In the genomic region with DNA sequence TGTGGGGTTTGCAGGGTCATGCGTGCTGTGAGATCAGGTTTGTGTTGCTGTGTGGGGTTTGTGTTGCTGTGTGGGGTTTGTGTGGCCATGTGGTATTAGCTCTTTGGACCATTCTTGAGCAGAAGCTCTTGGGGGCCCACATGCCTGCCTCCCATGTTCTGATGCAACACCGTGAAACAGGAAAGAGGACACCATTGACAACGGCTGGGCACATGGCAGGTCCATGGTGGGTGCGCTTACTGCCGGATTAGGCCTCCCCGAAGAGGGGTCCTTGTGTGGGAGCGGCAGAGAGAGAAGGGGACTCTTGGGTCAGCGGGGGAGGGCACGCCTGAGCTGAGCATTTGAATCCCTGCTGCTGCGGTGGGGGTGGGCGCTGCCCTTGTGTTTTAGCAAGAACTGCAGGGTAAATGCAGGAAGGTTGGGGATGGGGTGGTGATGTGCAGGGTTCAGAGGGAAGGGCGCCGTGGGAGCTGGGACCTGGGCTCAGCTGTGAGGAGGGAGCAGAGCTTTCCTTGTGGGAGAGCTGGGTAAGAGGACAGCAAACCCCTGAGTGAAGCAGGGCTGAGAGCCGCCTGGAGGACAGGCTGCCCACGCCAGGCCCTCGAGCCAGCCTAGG, we compare ENCODE assay signal across 20 cellular contexts.
DNase-seq lines count a peak whose midpoint lies in the region; ATAC-seq and TF ChIP-seq lines count a peak whose summit lies in the region.
"Had no signal": no experiment of that assay in that cellular context is flagged by ENCODE, and none has a peak within 500 bp of the region (broad histone marks: within the 10 kb centered on the region; RNA-seq: fewer than 3 reads in every experiment).

No MANE protein-coding gene starts in this region.

- no peak for TF ChIP-seq EP300 in SK-N-SH (IDR thresholded peaks at IDR 0.05; ENCODE audit: borderline replicate concordance in 1 of 2, low read depth in 1 of 2, low read length in 1 of 2)

- WGBS in SK-N-SH (ENCODE audit: low lambda C conversion rate): 94% methylated on average over 11 of the region's 16 CpGs

- peaks cover 0 to 5% of the 10 kb centered on the region in 2 experiments; a peak in 1 of 4 replicates for H3K4me1 ChIP-seq in SK-N-SH (ENCODE audit: control insufficient read depth in 1 of 2, insufficient read depth in 2 of 2, low read depth in 1 of 2, low read length in 1 of 2)
- H3K4me1 ChIP-seq: gastrocnemius medialis, transverse colon had no signal

- no peak for DNase-seq in activated T-cell treated with anti-CD3 and anti-CD28 coated beads, Interleukin-2, amount 50 U/mL, for 72 hours
- DNase-seq in activated T-cell treated with anti-CD3 and anti-CD28 coated beads, Interleukin-2, amount 50 U/mL, for 4 hours: no peak
- DNase-seq in OCI-M1 (lab: John Stamatoyannopoulos, UW) (peak; percentile 31), glutamatergic neuron (peak; percentile 12), SK-N-SH (no peak)
- no peak for DNase-seq in stimulated activated naive CD8-positive, alpha-beta T cell treated with anti-CD3 and anti-CD28 coated beads, Interleukin-15, amount 100 ng/mL, for 72 hours
- DNase-seq: activated CD8-positive, alpha-beta memory T cell treated with anti-CD3 and anti-CD28 coated beads, Interleukin-2, amount 10 ng/mL, durations not matched to agents 7 days and 5 days; activated gamma-delta T cell treated with Interleukin-2 at 50 U/mL for 16 hours; DMS79 treated with DMSO at 0.1 percent for 48 hours; gastrocnemius medialis; HCEC 1CT; naive thymus-derived CD4-positive, alpha-beta T cell; NCI-H510A treated with DMSO at 0.1 percent for 48 hours; SHP77 treated with DMSO at 0.1 percent for 48 hours; transverse colon had no signal

- POLR2A ChIA-PET in SK-N-SH (lab: Yijun Ruan, JAX): no interaction called here

- no peak overlapping the region for H3K27ac ChIP-seq in SK-N-SH (ENCODE audit: low read depth in 2 of 2, low read length in 1 of 2)
- H3K27ac ChIP-seq: gastrocnemius medialis, transverse colon had no signal

- TF ChIP-seq RAD21 in SK-N-SH (IDR thresholded peaks at IDR 0.05; ENCODE audit: low read length): no peak

- CTCF ChIA-PET in SK-N-SH (lab: Yijun Ruan, JAX): no interaction called here

- no peaks in the 10 kb centered on the region for H4K20me1 ChIP-seq in SK-N-SH (ENCODE audit: insufficient read depth)

- no peaks in the 10 kb centered on the region for H3K9me2 ChIP-seq in SK-N-SH

- no peaks in the 10 kb centered on the region for H3F3A ChIP-seq in SK-N-SH (replicated peaks; ENCODE audit: insufficient read depth)

- TF ChIP-seq CTCF in glutamatergic neuron (IDR thresholded peaks at IDR 0.05; ENCODE audit: partially characterized antibody, unreplicated experiment) (no peak), SK-N-SH (IDR thresholded peaks at IDR 0.05) (no peak)

- H3K27me3 ChIP-seq in SK-N-SH (ENCODE audit: insufficient read depth): no peaks in the 10 kb centered on the region
- H3K27me3 ChIP-seq: gastrocnemius medialis, transverse colon had no signal

- H3K27me3 Mint-ChIP-seq in activated T-cell treated with anti-CD3 and anti-CD28 coated beads, Interleukin-2, amount 50 U/mL, for 72 hours (ENCODE audit: low read depth): no peaks in the 10 kb centered on the region
- no peaks in the 10 kb centered on the region for H3K27me3 Mint-ChIP-seq in activated T-cell treated with anti-CD3 and anti-CD28 coated beads, Interleukin-2, amount 50 U/mL, for 4 hours (ENCODE audit: low read depth)
- H3K27me3 Mint-ChIP-seq in glutamatergic neuron (ENCODE audit: unreplicated experiment): peaks cover 4% of the 10 kb centered on the region
- no peaks in the 10 kb centered on the region for H3K27me3 Mint-ChIP-seq in stimulated activated naive CD8-positive, alpha-beta T cell treated with anti-CD3 and anti-CD28 coated beads, Interleukin-15, amount 100 ng/mL, for 72 hours
- H3K27me3 Mint-ChIP-seq: activated CD8-positive, alpha-beta memory T cell treated with anti-CD3 and anti-CD28 coated beads, Interleukin-2, amount 10 ng/mL, durations not matched to agents 7 days and 5 days; naive thymus-derived CD4-positive, alpha-beta T cell had no signal

- no peaks in the 10 kb centered on the region for H3K36me3 Mint-ChIP-seq in activated T-cell treated with anti-CD3 and anti-CD28 coated beads, Interleukin-2, amount 50 U/mL, for 72 hours (ENCODE audit: insufficient read depth in 2 of 2)
- peaks cover 5% of the 10 kb centered on the region for H3K36me3 Mint-ChIP-seq in activated T-cell treated with anti-CD3 and anti-CD28 coated beads, Interleukin-2, amount 50 U/mL, for 4 hours (ENCODE audit: insufficient read depth)
- H3K36me3 Mint-ChIP-seq in glutamatergic neuron (ENCODE audit: unreplicated experiment): no peaks in the 10 kb centered on the region

- H3K4me3 ChIP-seq in SK-N-SH (ENCODE audit: low read depth in 2 of 2, low read length in 1 of 2): no peak overlapping the region
- H3K4me3 ChIP-seq: gastrocnemius medialis, lung, transverse colon had no signal

- no peak overlapping the region for H3K4me2 ChIP-seq in SK-N-SH

- no peak overlapping the region for H3K9ac ChIP-seq in SK-N-SH

- peaks cover 12% of the 10 kb centered on the region for H3K4me1 Mint-ChIP-seq in activated T-cell treated with anti-CD3 and anti-CD28 coated beads, Interleukin-2, amount 50 U/mL, for 72 hours (ENCODE audit: low read depth)
- peaks cover 1% of the 10 kb centered on the region for H3K4me1 Mint-ChIP-seq in activated T-cell treated with anti-CD3 and anti-CD28 coated beads, Interleukin-2, amount 50 U/mL, for 4 hours (ENCODE audit: low read depth)
- peaks cover 6% of the 10 kb centered on the region for H3K4me1 Mint-ChIP-seq in glutamatergic neuron (ENCODE audit: low read depth, unreplicated experiment)
- H3K4me1 Mint-ChIP-seq in stimulated activated naive CD8-positive, alpha-beta T cell treated with anti-CD3 and anti-CD28 coated beads, Interleukin-15, amount 100 ng/mL, for 72 hours: peaks cover 21% of the 10 kb centered on the region
- H3K4me1 Mint-ChIP-seq: CD14-positive monocyte had no signal

- no peaks in the 10 kb centered on the region for H3K9me3 Mint-ChIP-seq in activated T-cell treated with anti-CD3 and anti-CD28 coated beads, Interleukin-2, amount 50 U/mL, for 72 hours
- no peaks in the 10 kb centered on the region for H3K9me3 Mint-ChIP-seq in activated T-cell treated with anti-CD3 and anti-CD28 coated beads, Interleukin-2, amount 50 U/mL, for 4 hours
- H3K9me3 Mint-ChIP-seq in glutamatergic neuron (ENCODE audit: unreplicated experiment): peaks cover 14% of the 10 kb centered on the region
- no peaks in the 10 kb centered on the region for H3K9me3 Mint-ChIP-seq in stimulated activated naive CD8-positive, alpha-beta T cell treated with anti-CD3 and anti-CD28 coated beads, Interleukin-15, amount 100 ng/mL, for 72 hours
- H3K9me3 Mint-ChIP-seq: CD14-positive monocyte; naive thymus-derived CD4-positive, alpha-beta T cell; T-helper 1 cell treated with Interleukin-12 subunit alpha and Interleukin-12 subunit beta and Interleukin-4 antibody, amounts not matched to agents 30 μg/mL and 1 μg/mL, for 36 hours had no signal

- no peak overlapping the region for H3K4me3 Mint-ChIP-seq in activated T-cell treated with anti-CD3 and anti-CD28 coated beads, Interleukin-2, amount 50 U/mL, for 72 hours
- H3K4me3 Mint-ChIP-seq in activated T-cell treated with anti-CD3 and anti-CD28 coated beads, Interleukin-2, amount 50 U/mL, for 4 hours: no peak overlapping the region
- H3K4me3 Mint-ChIP-seq in glutamatergic neuron (ENCODE audit: unreplicated experiment): no peak overlapping the region
- no peak overlapping the region for H3K4me3 Mint-ChIP-seq in stimulated activated naive CD8-positive, alpha-beta T cell treated with anti-CD3 and anti-CD28 coated beads, Interleukin-15, amount 100 ng/mL, for 72 hours
- H3K4me3 Mint-ChIP-seq: activated CD8-positive, alpha-beta memory T cell treated with anti-CD3 and anti-CD28 coated beads, Interleukin-2, amount 10 ng/mL, durations not matched to agents 7 days and 5 days; CD14-positive monocyte; naive thymus-derived CD4-positive, alpha-beta T cell; T-helper 1 cell treated with Interleukin-12 subunit alpha and Interleukin-12 subunit beta and Interleukin-4 antibody, amounts not matched to agents 30 μg/mL and 1 μg/mL, for 36 hours had no signal

- H3K79me2 ChIP-seq in SK-N-SH (ENCODE audit: insufficient read depth): no peaks in the 10 kb centered on the region

- H3K36me3 ChIP-seq in SK-N-SH (replicated peaks in 1 of 2; ENCODE audit: control insufficient read depth in 1 of 2, insufficient read depth in 2 of 2, low read length in 1 of 2): no peaks in the 10 kb centered on the region
- H3K36me3 ChIP-seq: gastrocnemius medialis, transverse colon had no signal

- peak overlapping the region; percentile 43 for H3K27ac Mint-ChIP-seq in activated T-cell treated with anti-CD3 and anti-CD28 coated beads, Interleukin-2, amount 50 U/mL, for 72 hours
- peak overlapping the region; percentile 15 for H3K27ac Mint-ChIP-seq in glutamatergic neuron (ENCODE audit: unreplicated experiment)
- H3K27ac Mint-ChIP-seq in stimulated activated naive CD8-positive, alpha-beta T cell treated with anti-CD3 and anti-CD28 coated beads, Interleukin-15, amount 100 ng/mL, for 72 hours: peak overlapping the region; percentile 93 to 98
- H3K27ac Mint-ChIP-seq: activated CD8-positive, alpha-beta memory T cell treated with anti-CD3 and anti-CD28 coated beads, Interleukin-2, amount 10 ng/mL, durations not matched to agents 7 days and 5 days; T-helper 1 cell treated with Interleukin-12 subunit alpha and Interleukin-12 subunit beta and Interleukin-4 antibody, amounts not matched to agents 30 μg/mL and 1 μg/mL, for 36 hours had no signal

- ATAC-seq in activated T-cell treated with anti-CD3 and anti-CD28 coated beads, Interleukin-2, amount 50 U/mL, for 72 hours (replicated peaks in 1 of 2): no peak
- ATAC-seq in activated T-cell treated with anti-CD3 and anti-CD28 coated beads, Interleukin-2, amount 50 U/mL, for 4 hours: no peak
- peak; percentile 21 for ATAC-seq in stimulated activated naive CD8-positive, alpha-beta T cell treated with anti-CD3 and anti-CD28 coated beads, Interleukin-15, amount 100 ng/mL, for 72 hours
- ATAC-seq in HG03439 (IDR thresholded peaks at IDR 0.05; ENCODE audit: unreplicated experiment) (no peak), GM18868 (IDR thresholded peaks at IDR 0.05; ENCODE audit: unreplicated experiment) (no peak)
- ATAC-seq: activated CD8-positive, alpha-beta memory T cell treated with anti-CD3 and anti-CD28 coated beads, Interleukin-2, amount 10 ng/mL, durations not matched to agents 7 days and 5 days; gastrocnemius medialis; naive thymus-derived CD4-positive, alpha-beta T cell had no signal

- no peak overlapping the region for H2AFZ ChIP-seq in SK-N-SH (ENCODE audit: low read depth)

- no peaks in the 10 kb centered on the region for H3K9me3 ChIP-seq in SK-N-SH
- H3K9me3 ChIP-seq: gastrocnemius medialis, transverse colon had no signal

TF ChIP-seq in SK-N-SH, 30 proteins besides CTCF, POLR2A, EP300 and RAD21 (continues in another document):
- TF ChIP-seq USF1 (IDR thresholded peaks at IDR 0.05; ENCODE audit: borderline replicate concordance, low read depth): no peak
- TF ChIP-seq YY1 (IDR thresholded peaks at IDR 0.05; ENCODE audit: low read depth): no peak

Comparison
In these comparisons a context has a peak if more than half of its experiments do, and no peak if none do; other contexts are left out.
1. DNase-seq: peak in OCI-M1 (single experiment) and glutamatergic neuron (single experiment); none in activated T-cell treated with anti-CD3 and anti-CD28 coated beads, Interleukin-2, amount 50 U/mL, for 72 hours (0 of 2), activated T-cell treated with anti-CD3 and anti-CD28 coated beads, Interleukin-2, amount 50 U/mL, for 4 hours (single experiment), stimulated activated naive CD8-positive, alpha-beta T cell treated with anti-CD3 and anti-CD28 coated beads, Interleukin-15, amount 100 ng/mL, for 72 hours (0 of 2) and SK-N-SH (single experiment).
2. H3K27ac Mint-ChIP-seq: peak in every context shown above with its lines; median percentile 96 in stimulated activated naive CD8-positive, alpha-beta T cell treated with anti-CD3 and anti-CD28 coated beads, Interleukin-15, amount 100 ng/mL, for 72 hours; 43 in activated T-cell treated with anti-CD3 and anti-CD28 coated beads, Interleukin-2, amount 50 U/mL, for 72 hours; 15 in glutamatergic neuron.